Comparison of ENCODE assay signal across 12 cellular contexts in genomic region chr9:114117996-114118830, GRCh38. TPM values are rescaled to one million over a fixed set of nuclear protein-coding genes. Genes with fewer than 3 reads are reported as not detected.
DNase-seq lines count a peak whose midpoint lies in the region; TF ChIP-seq lines count a peak whose summit lies in the region.
"Had no signal": no experiment of that assay in that cellular context is flagged by ENCODE, and none has a peak within 500 bp of the region (broad histone marks: within the 10 kb centered on the region; RNA-seq: fewer than 3 reads in every experiment).

No MANE protein-coding gene starts in this region.

- no peaks in the 10 kb centered on the region for H3K36me3 Mint-ChIP-seq in neural progenitor cell

- intact Hi-C loops in mammary epithelial cell (cut with micrococcal nuclease) = no loop called here
- intact Hi-C loops in adrenal gland (cut with DNase I) = no loop called here

- H3K27ac Mint-ChIP-seq in neural progenitor cell = peak overlapping the region; percentile 57

- H3K4me1 ChIP-seq in mammary epithelial cell (ENCODE audit: insufficient read depth, low read length) (no peaks in the 10 kb centered on the region), neural progenitor cell (peaks cover 7% of the 10 kb centered on the region), adrenal gland (replicated peaks in 1 of 2) (no peaks in the 10 kb centered on the region)

- CTCF ChIA-PET in mammary epithelial cell (lab: Charles Lee; ENCODE audit: low non-redundant PET) = no interaction called here

- H3K36me3 ChIP-seq in mammary epithelial cell (ENCODE audit: insufficient read depth, low read length) (no peaks in the 10 kb centered on the region), neural progenitor cell (no peaks in the 10 kb centered on the region), adrenal gland (replicated peaks in 1 of 2) (no peaks in the 10 kb centered on the region)
- H3K36me3 ChIP-seq: SJCRH30 had no signal

- H3K79me2 ChIP-seq in mammary epithelial cell (ENCODE audit: insufficient read depth, low read length) (no peaks in the 10 kb centered on the region), neural progenitor cell (ENCODE audit: low read depth) (no peaks in the 10 kb centered on the region)

- dilution Hi-C loops in mammary epithelial cell (cut with HindIII; ENCODE audit: low sequenced_read_pairs) = no loop called here

- H4K20me1 ChIP-seq in mammary epithelial cell (ENCODE audit: insufficient read depth, low read length) (no peaks in the 10 kb centered on the region), neural progenitor cell (ENCODE audit: low read depth) (no peaks in the 10 kb centered on the region)

- H3K9me3 ChIP-seq in mammary epithelial cell (replicated peaks; ENCODE audit: insufficient read depth, low read length) (no peaks in the 10 kb centered on the region), neural progenitor cell (ENCODE audit: low read depth) (no peaks in the 10 kb centered on the region), adrenal gland (replicated peaks in 1 of 3) (no peaks in the 10 kb centered on the region)
- H3K9me3 ChIP-seq: SJCRH30 had no signal

- 16% methylated on average over 20 of the region's 21 CpGs for WGBS in mammary epithelial cell (ENCODE audit: low coverage, missing lambda C conversion rate)
- 71 to 82% (median 80%) methylated on average over 16 to 21 of the region's 21 CpGs for WGBS in adrenal gland, 4 donors

- H3K4me2 ChIP-seq in mammary epithelial cell (ENCODE audit: insufficient read depth, low read depth, low read length) (no peak overlapping the region), neural progenitor cell (no peak overlapping the region)

- in situ Hi-C loops in mammary epithelial cell (cut with MboI; ENCODE audit: low sequenced_read_pairs in 2 of 2) = no loop called here

- H3K27me3 Mint-ChIP-seq in neural progenitor cell (ENCODE audit: insufficient read depth, low read depth) = peaks cover 7% of the 10 kb centered on the region

- H3K27ac ChIP-seq in mammary epithelial cell (ENCODE audit: insufficient read depth, low read depth, low read length) = no peak overlapping the region
- H3K27ac ChIP-seq in neural progenitor cell = no peak overlapping the region
- no peak overlapping the region for H3K27ac ChIP-seq in adrenal gland
- H3K27ac ChIP-seq: SJCRH30 had no signal

- BruUV-seq in mammary epithelial cell (replicated peaks; lab: Mats Ljungman, UMichigan) = no TSS peak

- H3K4me3 ChIP-seq in mammary epithelial cell (replicated peaks in 1 of 3; ENCODE audit: insufficient read depth in 1 of 3, low read depth in 2 of 3, low read length in 3 of 3) = no peak overlapping the region
- no peak overlapping the region for H3K4me3 ChIP-seq in neural progenitor cell
- H3K4me3 ChIP-seq in adrenal gland = no peak overlapping the region
- H3K4me3 ChIP-seq: SJCRH30 had no signal

- H3K4me3 Mint-ChIP-seq in neural progenitor cell = no peak overlapping the region

- TF ChIP-seq POLR2A in adrenal gland (IDR thresholded peaks at IDR 0.05) = no peak

- TF ChIP-seq CTCF in mammary epithelial cell (conservative IDR thresholded peaks at IDR 0.05 in 1 of 2, IDR thresholded peaks at IDR 0.05 in 1 of 2; ENCODE audit: extremely low read depth in 1 of 2, insufficient read depth in 1 of 2, low read depth in 1 of 2, low read length in 2 of 2) = no peak
- TF ChIP-seq CTCF in neural progenitor cell (IDR thresholded peaks at IDR 0.05) = no peak
- no peak for TF ChIP-seq CTCF in adrenal gland (IDR thresholded peaks at IDR 0.05)

- DNase-seq in COR-L47 (lab: John Stamatoyannopoulos, UW) = peak; percentile 43
- peak; percentile 79 for DNase-seq in NCI-H1092 treated with DMSO at 0.1 percent for 48 hours (lab: John Stamatoyannopoulos, UW)
- DNase-seq in mammary epithelial cell = no peak
- DNase-seq in neural progenitor cell (ENCODE audit: low spot score) = no peak
- DNase-seq in KG1 (lab: John Stamatoyannopoulos, UW) = no peak
- no peak for DNase-seq in RKO (ENCODE audit: low spot score)
- DNase-seq in activated naive CD4-positive, alpha-beta T cell (lab: John Stamatoyannopoulos, UW) = no peak
- DNase-seq in adrenal gland = no peak
- DNase-seq: AML-193, NCI-H446, SJCRH30 had no signal

- peaks cover 13% of the 10 kb centered on the region for H3K27me3 ChIP-seq in mammary epithelial cell (ENCODE audit: insufficient read depth, low read length)
- H3K27me3 ChIP-seq in neural progenitor cell = no peaks in the 10 kb centered on the region
- peaks cover 18% of the 10 kb centered on the region for H3K27me3 ChIP-seq in adrenal gland

- H3F3A ChIP-seq in neural progenitor cell (ENCODE audit: low read depth) = no peaks in the 10 kb centered on the region

- H3K4me1 Mint-ChIP-seq in neural progenitor cell = peaks cover 15% of the 10 kb centered on the region

- H3K9ac ChIP-seq in mammary epithelial cell (ENCODE audit: insufficient read depth, low read length) (no peak overlapping the region), neural progenitor cell (no peak overlapping the region)

- no peaks in the 10 kb centered on the region for H3K9me3 Mint-ChIP-seq in neural progenitor cell

- H2AFZ ChIP-seq in mammary epithelial cell (ENCODE audit: low read depth, low read length) (peak overlapping the region; percentile 25), neural progenitor cell (replicated peaks) (peak overlapping the region; percentile 17)

RNA-seq across cellular contexts. Expression of gene KIF12, which starts 19.1 kb away (rescaled TPM):
- total RNA-seq in mammary epithelial cell (1 to 10 TPM; 1.6 to 2.3 TPM), neural progenitor cell (ENCODE audit: low replicate concordance) (0.56 and 0.59 TPM in 2 replicates), adrenal gland (under 1 TPM in 3 of 8 donors, not detected in 5; 0.18 to 0.50 (median 0.41) TPM)
- polyA plus RNA-seq in mammary epithelial cell (0.99 TPM), adrenal gland (under 1 TPM in 2 of 3 donors, not detected in 1; 0.10 to 0.56 TPM)
- not detected for polyA minus RNA-seq in mammary epithelial cell
- total RNA-seq: SJCRH30, skeletal muscle tissue had no signal

RNA-seq across cellular contexts. Expression of gene COL27A1, which starts 37.1 kb away (rescaled TPM):
- total RNA-seq in mammary epithelial cell (10 to 100 TPM in 1 of 2 donors, 1 to 10 TPM in 1; 8.7 to 30.0 TPM), neural progenitor cell (ENCODE audit: low replicate concordance) (4.3 and 16.2 TPM in 2 replicates), adrenal gland (10 to 100 TPM in 5 of 8 donors, 1 to 10 TPM in 3; 3.0 to 28.2 (median 11.9) TPM)
- polyA plus RNA-seq in mammary epithelial cell (6.1 TPM), adrenal gland (10 to 100 TPM in 2 of 3 donors, 1 to 10 TPM in 1; 3.1 to 99.8 (median 15.9) TPM)
- 7.8 TPM for polyA minus RNA-seq in mammary epithelial cell

RNA-seq across cellular contexts. Expression of gene AMBP, which starts 40.1 kb away (rescaled TPM):
- total RNA-seq in mammary epithelial cell (not detected), neural progenitor cell (ENCODE audit: low replicate concordance) (0.56 TPM in 1 of 2 replicates, not detected in the other), adrenal gland (1 to 10 TPM in 2 of 8 donors, under 1 TPM in 2, not detected in 4; 0.32 to 2.8 (median 1.6) TPM)
- polyA plus RNA-seq in mammary epithelial cell (not detected), adrenal gland (under 1 TPM in 2 of 3 donors, not detected in 1; 0.40 to 0.44 TPM)
- not detected for polyA minus RNA-seq in mammary epithelial cell

Comparison
In these comparisons a context has a peak if more than half of its experiments do, and no peak if none do; other contexts are left out.
1. DNase-seq: peak in COR-L47 (single experiment) and NCI-H1092 treated with DMSO at 0.1 percent for 48 hours (single experiment); none in mammary epithelial cell (single experiment), neural progenitor cell (single experiment), KG1 (single experiment), RKO (single experiment), activated naive CD4-positive, alpha-beta T cell (0 of 4) and adrenal gland (0 of 7).